Comparison of ENCODE assay signal across 11 cellular contexts in genomic region chr6:85419046-85419759, GRCh38. TPM values are rescaled to one million over a fixed set of nuclear protein-coding genes. Genes with fewer than 3 reads are reported as not detected.
DNase-seq lines count a peak whose midpoint lies in the region; ATAC-seq, FAIRE-seq and TF ChIP-seq lines count a peak whose summit lies in the region.
"Had no signal": no experiment of that assay in that cellular context is flagged by ENCODE, and none has a peak within 500 bp of the region (broad histone marks: within the 10 kb centered on the region; RNA-seq: fewer than 3 reads in every experiment).

No MANE protein-coding gene starts in this region.

- peaks cover 14 to 40% (median 35%) of the 10 kb centered on the region in 3 donors for H3K4me1 Mint-ChIP-seq in naive B cell
- H3K4me1 Mint-ChIP-seq in stimulated activated naive CD8-positive, alpha-beta T cell treated with anti-CD3 and anti-CD28 coated beads, Interleukin-15, amount 100 ng/mL, for 72 hours = peaks cover 44% of the 10 kb centered on the region

- H3K36me3 Mint-ChIP-seq in naive B cell = no peaks in the 10 kb centered on the region

- H3K4me3 ChIP-seq in HCT116 (replicated peaks in 1 of 2; ENCODE audit: low read depth in 1 of 2, low read length in 2 of 2) = no peak overlapping the region
- no peak overlapping the region for H3K4me3 ChIP-seq in esophagus squamous epithelium

- no peak overlapping the region for H3K4me2 ChIP-seq in HCT116 (ENCODE audit: low read length)

- ATAC-seq in HCT116 (no peak), naive B cell (ENCODE audit: low read depth in 2 of 2) (peak; percentile 61 to 91)
- ATAC-seq in stimulated activated naive CD8-positive, alpha-beta T cell treated with anti-CD3 and anti-CD28 coated beads, Interleukin-15, amount 100 ng/mL, for 72 hours = no peak

- DNase-seq in GM18507 (ENCODE audit: extremely low spot score, insufficient read length, low read depth) = no peak
- DNase-seq in HCT116 (ENCODE audit: low read depth, low spot score) = no peak
- peak; percentile 40 to 44 for DNase-seq in NOMO-1 (lab: John Stamatoyannopoulos, UW; ENCODE audit: unreplicated experiment in 2 of 2)
- DNase-seq in naive B cell = peak; percentile 43
- DNase-seq in ureter (ENCODE audit: low spot score) = no peak
- no peak for DNase-seq in stimulated activated naive CD8-positive, alpha-beta T cell treated with anti-CD3 and anti-CD28 coated beads, Interleukin-15, amount 100 ng/mL, for 72 hours
- DNase-seq in esophagus squamous epithelium (lab: John Stamatoyannopoulos, UW) = no peak
- no peak for DNase-seq in activated naive CD4-positive, alpha-beta T cell treated with anti-CD3 and anti-CD28 coated beads, Interleukin-2, amount 50 U/mL, for 16 hours
- DNase-seq: activated CD4-positive, alpha-beta T cell treated with anti-CD3 and anti-CD28 coated beads for 1 hour; central memory CD4-positive, alpha-beta T cell had no signal

- no peaks in the 10 kb centered on the region for H3K36me3 ChIP-seq in HCT116 (ENCODE audit: control insufficient read depth in 1 of 2, insufficient read depth in 2 of 2, low read length in 2 of 2)
- H3K36me3 ChIP-seq in esophagus squamous epithelium = no peaks in the 10 kb centered on the region

- no peaks in the 10 kb centered on the region for H3K27me3 Mint-ChIP-seq in naive B cell
- H3K27me3 Mint-ChIP-seq in stimulated activated naive CD8-positive, alpha-beta T cell treated with anti-CD3 and anti-CD28 coated beads, Interleukin-15, amount 100 ng/mL, for 72 hours = no peaks in the 10 kb centered on the region

- TF ChIP-seq POLR2A in HCT116 (IDR thresholded peaks at IDR 0.05; ENCODE audit: borderline replicate concordance, extremely low read depth, insufficient read depth, insufficient read length) (no peak), esophagus squamous epithelium (IDR thresholded peaks at IDR 0.05) (no peak)

- H3K9me3 Mint-ChIP-seq in naive B cell = peaks cover 0 to 4% (median 0%) of the 10 kb centered on the region in 7 donors
- peaks cover 0 to 7% of the 10 kb centered on the region in 2 donors for H3K9me3 Mint-ChIP-seq in stimulated activated naive CD8-positive, alpha-beta T cell treated with anti-CD3 and anti-CD28 coated beads, Interleukin-15, amount 100 ng/mL, for 72 hours

- CTCF ChIA-PET in HCT116 (lab: Charles Lee) = no interaction called here

- FAIRE-seq in GM18507 (lab: Jason Lieb, UNC) = peak; percentile 39
- FAIRE-seq: islet of Langerhans had no signal

- WGBS in esophagus squamous epithelium, 2 donors = 34 to 52% methylated on average over 2 of the region's 2 CpGs

- no peak overlapping the region for H3K27ac ChIP-seq in HCT116 (ENCODE audit: low read depth, low read length)
- no peak overlapping the region for H3K27ac ChIP-seq in esophagus squamous epithelium

- H3K27ac Mint-ChIP-seq in naive B cell = peak overlapping the region; percentile 55 to 96 (median 94)
- H3K27ac Mint-ChIP-seq in stimulated activated naive CD8-positive, alpha-beta T cell treated with anti-CD3 and anti-CD28 coated beads, Interleukin-15, amount 100 ng/mL, for 72 hours = no peak overlapping the region

- H3K9ac ChIP-seq in HCT116 (ENCODE audit: low read length) = no peak overlapping the region

- H3K4me1 ChIP-seq in HCT116 (ENCODE audit: control insufficient read depth in 1 of 2, insufficient read depth in 2 of 2, low read length in 2 of 2) (peaks cover 0 to 14% of the 10 kb centered on the region in 2 experiments; a peak in 2 of 4 replicates), esophagus squamous epithelium (no peaks in the 10 kb centered on the region)

- no peak for TF ChIP-seq RAD21 in HCT116 (IDR thresholded peaks at IDR 0.05; ENCODE audit: low read depth)

- H3K79me2 ChIP-seq in HCT116 (ENCODE audit: insufficient read depth, low read length) = no peaks in the 10 kb centered on the region

- H3K27me3 ChIP-seq in HCT116 (ENCODE audit: insufficient read depth, low read length) (no peaks in the 10 kb centered on the region), esophagus squamous epithelium (no peaks in the 10 kb centered on the region)

- intact Hi-C loops in HCT116 (cut with micrococcal nuclease) = no loop called here
- intact Hi-C loops in esophagus squamous epithelium (cut with DNase I) = no loop called here

- H3K9me2 ChIP-seq in HCT116 (ENCODE audit: insufficient read depth) = no peaks in the 10 kb centered on the region

- RAD21 ChIA-PET in HCT116 (lab: Charles Lee; ENCODE audit: low non-redundant PET in 1 of 2, low total read pairs in 2 of 2, uncharacterized antibody in 2 of 2, unreplicated experiment in 2 of 2) = no interaction called here

- H3K4me3 Mint-ChIP-seq in naive B cell = peak overlapping the region in 7 of 8 donors; percentile 40 to 89 (median 84)
- no peak overlapping the region for H3K4me3 Mint-ChIP-seq in stimulated activated naive CD8-positive, alpha-beta T cell treated with anti-CD3 and anti-CD28 coated beads, Interleukin-15, amount 100 ng/mL, for 72 hours

- BruUV-seq in HCT116 (replicated peaks; lab: Mats Ljungman, UMichigan) = no TSS peak

- no peak for TF ChIP-seq CTCF in HCT116 (IDR thresholded peaks at IDR 0.05 in 2 of 3, conservative IDR thresholded peaks at IDR 0.05 in 1 of 3; ENCODE audit: borderline replicate concordance in 1 of 3, insufficient read depth in 1 of 3, low read depth in 2 of 3, low read length in 2 of 3)
- TF ChIP-seq CTCF in esophagus squamous epithelium (IDR thresholded peaks at IDR 0.05) = no peak

- peak overlapping the region; percentile 59 for H2AFZ ChIP-seq in HCT116 (ENCODE audit: low read depth, low read length, poor library complexity, severe bottlenecking)

- H4K20me1 ChIP-seq in HCT116 (ENCODE audit: insufficient read depth) = no peaks in the 10 kb centered on the region

- POLR2A ChIA-PET in HCT116 (lab: Charles Lee) = no interaction called here

- no peaks in the 10 kb centered on the region for H3K9me3 ChIP-seq in HCT116 (ENCODE audit: control insufficient read depth in 1 of 2, insufficient read depth in 1 of 2, low read depth in 1 of 2, low read length in 2 of 2)
- H3K9me3 ChIP-seq in esophagus squamous epithelium = no peaks in the 10 kb centered on the region

TF ChIP-seq in HCT116, 20 proteins besides CTCF, POLR2A, EP300 and RAD21 (continues in another document):
- TF ChIP-seq EGR1 (IDR thresholded peaks at IDR 0.05; ENCODE audit: low read depth) (no peak), POLR2AphosphoS5 (IDR thresholded peaks at IDR 0.05; ENCODE audit: low read depth, low read length) (no peak), YY1 (IDR thresholded peaks at IDR 0.05; ENCODE audit: extremely low read depth, insufficient replicate concordance, low read depth, low read length) (no peak), TCF7L2 (IDR thresholded peaks at IDR 0.05; ENCODE audit: borderline replicate concordance, extremely low read depth, insufficient read depth, insufficient read length) (no peak), SIN3A (IDR thresholded peaks at IDR 0.05; ENCODE audit: low read depth) (no peak), SRF (IDR thresholded peaks at IDR 0.05; ENCODE audit: low read depth) (no peak), ATF3 (IDR thresholded peaks at IDR 0.05) (no peak), EZH2 (IDR thresholded peaks at IDR 0.05) (no peak)
- TF ChIP-seq, protein P1, sequence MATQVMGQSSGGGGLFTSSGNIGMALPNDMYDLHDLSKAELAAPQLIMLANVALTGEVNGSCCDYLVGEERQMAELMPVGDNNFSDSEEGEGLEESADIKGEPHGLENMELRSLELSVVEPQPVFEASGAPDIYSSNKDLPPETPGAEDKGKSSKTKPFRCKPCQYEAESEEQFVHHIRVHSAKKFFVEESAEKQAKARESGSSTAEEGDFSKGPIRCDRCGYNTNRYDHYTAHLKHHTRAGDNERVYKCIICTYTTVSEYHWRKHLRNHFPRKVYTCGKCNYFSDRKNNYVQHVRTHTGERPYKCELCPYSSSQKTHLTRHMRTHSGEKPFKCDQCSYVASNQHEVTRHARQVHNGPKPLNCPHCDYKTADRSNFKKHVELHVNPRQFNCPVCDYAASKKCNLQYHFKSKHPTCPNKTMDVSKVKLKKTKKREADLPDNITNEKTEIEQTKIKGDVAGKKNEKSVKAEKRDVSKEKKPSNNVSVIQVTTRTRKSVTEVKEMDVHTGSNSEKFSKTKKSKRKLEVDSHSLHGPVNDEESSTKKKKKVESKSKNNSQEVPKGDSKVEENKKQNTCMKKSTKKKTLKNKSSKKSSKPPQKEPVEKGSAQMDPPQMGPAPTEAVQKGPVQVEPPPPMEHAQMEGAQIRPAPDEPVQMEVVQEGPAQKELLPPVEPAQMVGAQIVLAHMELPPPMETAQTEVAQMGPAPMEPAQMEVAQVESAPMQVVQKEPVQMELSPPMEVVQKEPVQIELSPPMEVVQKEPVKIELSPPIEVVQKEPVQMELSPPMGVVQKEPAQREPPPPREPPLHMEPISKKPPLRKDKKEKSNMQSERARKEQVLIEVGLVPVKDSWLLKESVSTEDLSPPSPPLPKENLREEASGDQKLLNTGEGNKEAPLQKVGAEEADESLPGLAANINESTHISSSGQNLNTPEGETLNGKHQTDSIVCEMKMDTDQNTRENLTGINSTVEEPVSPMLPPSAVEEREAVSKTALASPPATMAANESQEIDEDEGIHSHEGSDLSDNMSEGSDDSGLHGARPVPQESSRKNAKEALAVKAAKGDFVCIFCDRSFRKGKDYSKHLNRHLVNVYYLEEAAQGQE (IDR thresholded peaks at IDR 0.05; ENCODE audit: low read depth) = no peak
- TF ChIP-seq, protein P2, sequence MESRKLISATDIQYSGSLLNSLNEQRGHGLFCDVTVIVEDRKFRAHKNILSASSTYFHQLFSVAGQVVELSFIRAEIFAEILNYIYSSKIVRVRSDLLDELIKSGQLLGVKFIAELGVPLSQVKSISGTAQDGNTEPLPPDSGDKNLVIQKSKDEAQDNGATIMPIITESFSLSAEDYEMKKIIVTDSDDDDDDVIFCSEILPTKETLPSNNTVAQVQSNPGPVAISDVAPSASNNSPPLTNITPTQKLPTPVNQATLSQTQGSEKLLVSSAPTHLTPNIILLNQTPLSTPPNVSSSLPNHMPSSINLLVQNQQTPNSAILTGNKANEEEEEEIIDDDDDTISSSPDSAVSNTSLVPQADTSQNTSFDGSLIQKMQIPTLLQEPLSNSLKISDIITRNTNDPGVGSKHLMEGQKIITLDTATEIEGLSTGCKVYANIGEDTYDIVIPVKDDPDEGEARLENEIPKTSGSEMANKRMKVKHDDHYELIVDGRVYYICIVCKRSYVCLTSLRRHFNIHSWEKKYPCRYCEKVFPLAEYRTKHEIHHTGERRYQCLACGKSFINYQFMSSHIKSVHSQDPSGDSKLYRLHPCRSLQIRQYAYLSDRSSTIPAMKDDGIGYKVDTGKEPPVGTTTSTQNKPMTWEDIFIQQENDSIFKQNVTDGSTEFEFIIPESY (IDR thresholded peaks at IDR 0.05; ENCODE audit: extremely low read depth, insufficient replicate concordance, low read length) = no peak

RNA-seq across cellular contexts. Expression of gene NT5E, which starts 30.7 kb away (rescaled TPM):
- 68.2 TPM for total RNA-seq in HCT116 (2021; ENCODE audit: unreplicated experiment)
- 86.0 and 100 TPM in 2 replicates for polyA plus RNA-seq in HCT116 (2012)
- 100 to 1,000 TPM in 5 of 6 donors, 10 to 100 TPM in 1; 97.8 to 211 (median 131) TPM for polyA plus RNA-seq in naive B cell (ENCODE audit: low read depth in 6 of 6)
- 22.8 TPM for total RNA-seq in ureter
- total RNA-seq in esophagus squamous epithelium = 1 to 10 TPM in 3 of 4 donors, under 1 TPM in 1; 0.68 to 6.7 (median 3.2) TPM

Comparison
In these comparisons a context has a peak if more than half of its experiments do, and no peak if none do; other contexts are left out.
1. DNase-seq: peak in NOMO-1 (2 of 2) and naive B cell (single experiment); none in GM18507 (single experiment), HCT116 (single experiment), ureter (single experiment), stimulated activated naive CD8-positive, alpha-beta T cell treated with anti-CD3 and anti-CD28 coated beads, Interleukin-15, amount 100 ng/mL, for 72 hours (0 of 2), esophagus squamous epithelium (single experiment) and activated naive CD4-positive, alpha-beta T cell treated with anti-CD3 and anti-CD28 coated beads, Interleukin-2, amount 50 U/mL, for 16 hours (single experiment).
2. ATAC-seq: peak in naive B cell (2 of 2); none in HCT116 (single experiment) and stimulated activated naive CD8-positive, alpha-beta T cell treated with anti-CD3 and anti-CD28 coated beads, Interleukin-15, amount 100 ng/mL, for 72 hours (single experiment).
3. H3K27ac Mint-ChIP-seq: peak in naive B cell (6 of 6); none in stimulated activated naive CD8-positive, alpha-beta T cell treated with anti-CD3 and anti-CD28 coated beads, Interleukin-15, amount 100 ng/mL, for 72 hours (0 of 2).
4. H3K4me3 Mint-ChIP-seq: peak in naive B cell (7 of 8); none in stimulated activated naive CD8-positive, alpha-beta T cell treated with anti-CD3 and anti-CD28 coated beads, Interleukin-15, amount 100 ng/mL, for 72 hours (0 of 2).